ENCODE assay signal across 10 cellular contexts in genomic region chr12:52026267-52026666, GRCh38. TPM values are rescaled to one million over a fixed set of nuclear protein-coding genes. Genes with fewer than 3 reads are reported as not detected.
A peak's percentile ranks its signal among the peaks of the same experiment; 100 is the strongest.
DNase-seq lines count a peak whose midpoint lies in the region; ATAC-seq and TF ChIP-seq lines count a peak whose summit lies in the region.
"Had no signal": no experiment of that assay in that cellular context is flagged by ENCODE, and none has a peak within 500 bp of the region (broad histone marks: within the 10 kb centered on the region; RNA-seq: fewer than 3 reads in every experiment).

No MANE protein-coding gene starts in this region.

- no peaks in the 10 kb centered on the region for H3K36me3 Mint-ChIP-seq in activated T-cell treated with anti-CD3 and anti-CD28 coated beads, Interleukin-2, amount 50 U/mL, for 72 hours (ENCODE audit: insufficient read depth in 2 of 2)
- no peaks in the 10 kb centered on the region for H3K36me3 Mint-ChIP-seq in activated T-cell treated with anti-CD3 and anti-CD28 coated beads, Interleukin-2, amount 50 U/mL, for 4 hours (ENCODE audit: insufficient read depth)
- no peaks in the 10 kb centered on the region for H3K36me3 Mint-ChIP-seq in type B pancreatic cell

- H3K9ac ChIP-seq in muscle layer of colon (ENCODE audit: low read length), result peak overlapping the region; percentile 25

- intact Hi-C loops in adrenal gland (cut with DNase I), result loop anchor here (5.0 kb wide), 1 partner anchor 56 kb away; no protein-coding TSS in a partner anchor
- intact Hi-C loops in lower leg skin (cut with DNase I; ENCODE audit: low total_unique reads), result loop anchor here (5.0 kb wide), 1 partner anchor 56 kb away; no protein-coding TSS in a partner anchor

- H3K4me1 ChIP-seq in adrenal gland (replicated peaks in 1 of 2), result peaks cover 16 to 36% of the 10 kb centered on the region in 2 donors
- H3K4me1 ChIP-seq in muscle layer of colon (ENCODE audit: insufficient read depth, low read length), result peaks cover 51% of the 10 kb centered on the region

- H3K9me3 ChIP-seq in adrenal gland (replicated peaks in 1 of 3) (no peaks in the 10 kb centered on the region), muscle layer of colon (ENCODE audit: low read length) (no peaks in the 10 kb centered on the region)

- 26 to 40% (median 36%) methylated on average over 5 of the region's 5 CpGs for WGBS in adrenal gland, 4 donors
- WGBS in lower leg skin, 2 donors, result 42 to 53% methylated on average over 5 of the region's 5 CpGs

- no peak overlapping the region for H3K27ac Mint-ChIP-seq in activated T-cell treated with anti-CD3 and anti-CD28 coated beads, Interleukin-2, amount 50 U/mL, for 72 hours
- H3K27ac Mint-ChIP-seq in type B pancreatic cell, result peak overlapping the region; percentile 73

- peaks cover 36% of the 10 kb centered on the region for H3K4me1 Mint-ChIP-seq in activated T-cell treated with anti-CD3 and anti-CD28 coated beads, Interleukin-2, amount 50 U/mL, for 72 hours (ENCODE audit: low read depth)
- peaks cover 28% of the 10 kb centered on the region for H3K4me1 Mint-ChIP-seq in activated T-cell treated with anti-CD3 and anti-CD28 coated beads, Interleukin-2, amount 50 U/mL, for 4 hours (ENCODE audit: low read depth)
- peaks cover 19% of the 10 kb centered on the region for H3K4me1 Mint-ChIP-seq in type B pancreatic cell (ENCODE audit: unreplicated experiment)

- no peak for TF ChIP-seq CTCF in adrenal gland (IDR thresholded peaks at IDR 0.05)
- TF ChIP-seq CTCF in type B pancreatic cell (conservative IDR thresholded peaks at IDR 0.05), result no peak
- no peak for TF ChIP-seq CTCF in lower leg skin (IDR thresholded peaks at IDR 0.05)

- no peak for ATAC-seq in activated T-cell treated with anti-CD3 and anti-CD28 coated beads, Interleukin-2, amount 50 U/mL, for 72 hours (replicated peaks in 1 of 2)
- ATAC-seq in activated T-cell treated with anti-CD3 and anti-CD28 coated beads, Interleukin-2, amount 50 U/mL, for 4 hours, result no peak

- H3K4me3 ChIP-seq in adrenal gland, result no peak overlapping the region
- peak overlapping the region; percentile 17 to 34 for H3K4me3 ChIP-seq in muscle layer of colon (ENCODE audit: low read depth in 1 of 2, low read length in 2 of 2)
- no peak overlapping the region for H3K4me3 ChIP-seq in lower leg skin (ENCODE audit: low read depth, poor library complexity, severe bottlenecking)

- DNase-seq in activated T-cell treated with anti-CD3 and anti-CD28 coated beads, Interleukin-2, amount 50 U/mL, for 72 hours, result no peak
- DNase-seq in activated T-cell treated with anti-CD3 and anti-CD28 coated beads, Interleukin-2, amount 50 U/mL, for 4 hours, result no peak
- DNase-seq in adrenal gland (no peak), type B pancreatic cell (ENCODE audit: extremely low spot score, unreplicated experiment) (no peak), GM19240 (ENCODE audit: insufficient read length, low spot score) (no peak), lower leg skin (ENCODE audit: low spot score in 2 of 2) (no peak), NCI-H345 treated with DMSO at 0.1 percent for 48 hours (lab: John Stamatoyannopoulos, UW; ENCODE audit: unreplicated experiment) (no peak)

- no peaks in the 10 kb centered on the region for H3K27me3 Mint-ChIP-seq in activated T-cell treated with anti-CD3 and anti-CD28 coated beads, Interleukin-2, amount 50 U/mL, for 72 hours (ENCODE audit: low read depth)
- no peaks in the 10 kb centered on the region for H3K27me3 Mint-ChIP-seq in activated T-cell treated with anti-CD3 and anti-CD28 coated beads, Interleukin-2, amount 50 U/mL, for 4 hours (ENCODE audit: low read depth)
- H3K27me3 Mint-ChIP-seq in type B pancreatic cell, result peaks cover 27% of the 10 kb centered on the region

- H3K4me3 Mint-ChIP-seq in activated T-cell treated with anti-CD3 and anti-CD28 coated beads, Interleukin-2, amount 50 U/mL, for 72 hours, result peak overlapping the region; percentile 87 to 94
- H3K4me3 Mint-ChIP-seq in activated T-cell treated with anti-CD3 and anti-CD28 coated beads, Interleukin-2, amount 50 U/mL, for 4 hours, result no peak overlapping the region
- peak overlapping the region; percentile 89 for H3K4me3 Mint-ChIP-seq in type B pancreatic cell

- no peaks in the 10 kb centered on the region for H3K9me3 Mint-ChIP-seq in activated T-cell treated with anti-CD3 and anti-CD28 coated beads, Interleukin-2, amount 50 U/mL, for 72 hours
- H3K9me3 Mint-ChIP-seq in activated T-cell treated with anti-CD3 and anti-CD28 coated beads, Interleukin-2, amount 50 U/mL, for 4 hours, result no peaks in the 10 kb centered on the region
- H3K9me3 Mint-ChIP-seq in type B pancreatic cell, result no peaks in the 10 kb centered on the region

- H3K27me3 ChIP-seq in adrenal gland, result no peaks in the 10 kb centered on the region
- peaks cover 0 to 5% of the 10 kb centered on the region in 2 donors for H3K27me3 ChIP-seq in muscle layer of colon (ENCODE audit: control insufficient read depth in 1 of 2, insufficient read depth in 2 of 2, low read length in 2 of 2)

- H3K36me3 ChIP-seq in adrenal gland (replicated peaks in 1 of 2), result no peaks in the 10 kb centered on the region
- no peaks in the 10 kb centered on the region for H3K36me3 ChIP-seq in muscle layer of colon (ENCODE audit: insufficient read depth, low read length)

- TF ChIP-seq POLR2A in adrenal gland (IDR thresholded peaks at IDR 0.05) (no peak), lower leg skin (IDR thresholded peaks at IDR 0.05) (no peak)

- peak overlapping the region in 4 of 5 donors; percentile 17 to 91 (median 82) for H3K27ac ChIP-seq in adrenal gland
- peak overlapping the region; percentile 72 for H3K27ac ChIP-seq in muscle layer of colon (ENCODE audit: low read depth, low read length)
- H3K27ac ChIP-seq: epithelial cell of prostate had no signal

RNA-seq across cellular contexts. Expression of gene TAMALIN, which starts 19.5 kb away (rescaled TPM):
- 10 to 100 TPM; 10.0 to 11.1 TPM for total RNA-seq in activated T-cell treated with anti-CD3 and anti-CD28 coated beads, Interleukin-2, amount 50 U/mL, for 72 hours
- 10 to 100 TPM; 13.5 to 16.5 (median 15.3) TPM for total RNA-seq in activated T-cell treated with anti-CD3 and anti-CD28 coated beads, Interleukin-2, amount 50 U/mL, for 4 hours
- 10 to 100 TPM in 5 of 8 donors, 1 to 10 TPM in 3; 1.8 to 26.0 (median 14.9) TPM for total RNA-seq in adrenal gland
- polyA plus RNA-seq in adrenal gland, result 10 to 100 TPM in 2 of 3 donors, 1 to 10 TPM in 1; 5.3 to 44.9 (median 41.3) TPM
- 4.2 and 16.5 TPM in 2 replicates for total RNA-seq in type B pancreatic cell (ENCODE audit: low replicate concordance)
- total RNA-seq in lower leg skin, result 10 to 100 TPM; 14.6 to 34.2 (median 25.9) TPM

RNA-seq across cellular contexts. Expression of gene NR4A1, which starts 25.0 kb away (rescaled TPM):
- total RNA-seq in activated T-cell treated with anti-CD3 and anti-CD28 coated beads, Interleukin-2, amount 50 U/mL, for 72 hours, result 100 to 1,000 TPM; 113 to 136 TPM
- total RNA-seq in activated T-cell treated with anti-CD3 and anti-CD28 coated beads, Interleukin-2, amount 50 U/mL, for 4 hours, result 10 to 100 TPM; 26.0 to 34.5 (median 31.3) TPM
- total RNA-seq in adrenal gland (100 to 1,000 TPM in 5 of 8 donors, 10 to 100 TPM in 3; 49.5 to 854 (median 185) TPM), type B pancreatic cell (ENCODE audit: low replicate concordance) (11.4 and 81.9 TPM in 2 replicates), lower leg skin (100 to 1,000 TPM in 2 of 4 donors, 10 to 100 TPM in 2; 28.7 to 121 (median 105) TPM)
- polyA plus RNA-seq in adrenal gland, result 100 to 1,000 TPM in 2 of 3 donors, 10 to 100 TPM in 1; 34.5 to 499 (median 282) TPM

RNA-seq across cellular contexts. Expression of gene ATG101, which starts 43.5 kb away (rescaled TPM):
- 10 to 100 TPM; 52.6 to 53.4 TPM for total RNA-seq in activated T-cell treated with anti-CD3 and anti-CD28 coated beads, Interleukin-2, amount 50 U/mL, for 72 hours
- 10 to 100 TPM; 59.6 to 69.7 (median 62.0) TPM for total RNA-seq in activated T-cell treated with anti-CD3 and anti-CD28 coated beads, Interleukin-2, amount 50 U/mL, for 4 hours
- total RNA-seq in adrenal gland (10 to 100 TPM; 28.8 to 60.4 (median 38.6) TPM), type B pancreatic cell (ENCODE audit: low replicate concordance) (35.7 and 48.7 TPM in 2 replicates), lower leg skin (10 to 100 TPM; 42.6 to 71.6 (median 55.2) TPM)
- 10 to 100 TPM; 20.9 to 28.6 (median 27.1) TPM for polyA plus RNA-seq in adrenal gland

RNA-seq across cellular contexts. Expression of gene SMIM41, which starts 53.2 kb away (rescaled TPM):
- total RNA-seq in activated T-cell treated with anti-CD3 and anti-CD28 coated beads, Interleukin-2, amount 50 U/mL, for 72 hours, result not detected
- total RNA-seq in activated T-cell treated with anti-CD3 and anti-CD28 coated beads, Interleukin-2, amount 50 U/mL, for 4 hours, result not detected
- total RNA-seq in adrenal gland, result 1 to 10 TPM in 1 of 8 donors, under 1 TPM in 2, not detected in 5; 0.54 to 2.1 (median 0.83) TPM
- polyA plus RNA-seq in adrenal gland, result under 1 TPM in 1 of 3 donors, not detected in 2; 0.10 TPM
- not detected in 2 replicates for total RNA-seq in type B pancreatic cell (ENCODE audit: low replicate concordance)
- under 1 TPM in 1 of 4 donors, not detected in 3; 0.71 TPM for total RNA-seq in lower leg skin
- total RNA-seq: LHCN-M2 had no signal

Comparison
In these comparisons a context has a peak if more than half of its experiments do, and no peak if none do; other contexts are left out.
1. H3K4me3 ChIP-seq: peak in muscle layer of colon (2 of 2); none in adrenal gland (0 of 4) and lower leg skin (single experiment).